ENCODE assay signal across 1 cellular context in genomic region chr7:88226886-88227516, GRCh38.
A peak's percentile ranks its signal among the peaks of the same experiment; 100 is the strongest.
TF ChIP-seq lines count a peak whose summit lies in the region.

No MANE protein-coding gene starts in this region.

TF ChIP-seq in HCT116, 20 proteins besides CTCF, POLR2A, EP300 and RAD21 (continued from another document):
- TF ChIP-seq MAX (IDR thresholded peaks at IDR 0.05): no peak; the same call in 1 of the 2 replicates
- TF ChIP-seq SIN3A (IDR thresholded peaks at IDR 0.05; ENCODE audit: low read depth): 0 out of 2 replicates have a peak, but pooled peaks have one; percentile 25
- no peak for TF ChIP-seq SRF (IDR thresholded peaks at IDR 0.05; ENCODE audit: low read depth)
- TF ChIP-seq ELF1 (IDR thresholded peaks at IDR 0.05; ENCODE audit: borderline replicate concordance, low read depth): no peak
- TF ChIP-seq ATF3 (IDR thresholded peaks at IDR 0.05): no peak
